1 cellular context compared by ENCODE assay signal in the genomic region with DNA sequence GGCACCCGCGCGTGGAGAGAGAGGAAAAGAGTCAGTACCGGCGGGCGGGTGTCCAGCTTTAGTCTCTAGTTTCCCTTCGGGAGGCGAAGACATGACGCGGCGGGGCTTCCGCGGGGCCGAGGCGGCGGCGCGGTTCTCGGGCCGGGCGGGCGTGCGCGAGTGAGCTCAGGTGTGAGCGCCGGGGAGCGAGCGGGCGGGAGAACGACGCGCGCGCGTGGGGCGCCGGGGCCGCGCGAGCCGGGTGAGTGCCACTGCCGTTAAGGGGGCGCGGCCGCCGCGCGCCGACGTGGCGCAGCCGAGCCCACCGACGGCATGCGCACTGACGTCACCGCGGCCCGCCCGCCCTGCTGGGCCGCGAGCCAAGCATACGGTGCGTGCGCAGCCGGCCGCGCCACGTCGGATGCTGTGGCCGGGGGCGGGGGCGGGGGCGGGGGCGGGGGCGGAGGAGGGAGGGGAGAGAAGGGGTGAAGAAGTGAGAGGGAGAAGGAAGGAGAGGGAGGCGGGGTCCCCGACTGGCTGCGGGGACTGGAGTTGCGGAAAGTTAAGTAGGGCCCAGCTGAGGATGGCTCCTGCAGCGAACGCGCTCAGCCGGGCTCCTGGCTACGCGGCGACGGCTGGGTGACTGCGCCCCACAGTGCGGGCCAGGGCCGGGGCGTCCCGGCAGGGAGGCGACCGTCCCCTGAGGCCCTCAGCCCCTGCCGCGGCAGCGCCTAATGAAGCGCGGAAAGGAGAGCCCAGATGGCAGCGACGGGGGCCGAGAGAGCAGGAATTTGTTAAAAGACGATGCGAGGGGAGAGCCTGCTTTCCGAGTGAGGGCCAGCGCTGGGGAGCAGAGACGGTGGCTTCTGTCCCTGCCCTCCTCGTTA.
TF ChIP-seq lines count a peak whose summit lies in the region.

A gene with protein sequence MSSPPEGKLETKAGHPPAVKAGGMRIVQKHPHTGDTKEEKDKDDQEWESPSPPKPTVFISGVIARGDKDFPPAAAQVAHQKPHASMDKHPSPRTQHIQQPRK (minus strand): TSS at position 259 of the 866 bp plus-strand sequence. CDS start 166 bp downstream, at position 93.

TF ChIP-seq in K562, 482 proteins besides CTCF, POLR2A, EP300 and RAD21 (continued from another document and continues in another):
- TF ChIP-seq STAG1 (CRISPR knock-in tag; IDR thresholded peaks at IDR 0.05; ENCODE audit: borderline replicate concordance) (0 out of 2 replicates have a peak, but pooled peaks have one; percentile 16), HMG20B (CRISPR knock-in tag; IDR thresholded peaks at IDR 0.05) (peak; percentile 92; the same call in 1 of the 2 replicates), POLR2G (IDR thresholded peaks at IDR 0.05; ENCODE audit: low read depth, low read length) (peak; percentile 89), ZSCAN29 (IDR thresholded peaks at IDR 0.05) (no peak), ZNF124 (CRISPR knock-in tag; IDR thresholded peaks at IDR 0.05) (no peak), DACH1 (IDR thresholded peaks at IDR 0.05; ENCODE audit: partially characterized antibody) (no peak), SREBF1 (IDR thresholded peaks at IDR 0.05; ENCODE audit: borderline replicate concordance, low read depth, low read length) (peak; percentile 43; the same call in 1 of the 2 replicates), MYNN (IDR thresholded peaks at IDR 0.05) (no peak), MYNN (CRISPR knock-in tag; IDR thresholded peaks at IDR 0.05) (no peak), RNF2 (IDR thresholded peaks at IDR 0.05) (no peak), HDAC1 (IDR thresholded peaks at IDR 0.05) (no peak), TFAM (CRISPR knock-in tag; conservative IDR thresholded peaks at IDR 0.05) (no peak), ZNF589 (CRISPR knock-in tag; IDR thresholded peaks at IDR 0.05; ENCODE audit: low read depth) (no peak), CBFB (CRISPR knock-in tag; IDR thresholded peaks at IDR 0.05) (no peak), DDX20 (tag; IDR thresholded peaks at IDR 0.05; ENCODE audit: low read depth) (no peak), RBM14 (IDR thresholded peaks at IDR 0.05; ENCODE audit: borderline replicate concordance, insufficient read depth, low read depth, low read length) (no peak), ZNF561 (CRISPR knock-in tag; conservative IDR thresholded peaks at IDR 0.05) (no peak), CHCHD3 (CRISPR knock-in tag; IDR thresholded peaks at IDR 0.05) (no peak), RBM39 (optimal IDR thresholded peaks at IDR 0.05; ENCODE audit: low read depth, low read length) (no peak), ZNF57 (CRISPR knock-in tag; IDR thresholded peaks at IDR 0.05) (no peak), ZNF583 (CRISPR knock-in tag; IDR thresholded peaks at IDR 0.05) (0 out of 2 replicates have a peak, but pooled peaks have one; percentile 12), PYGO2 (tag; IDR thresholded peaks at IDR 0.05) (no peak), ZNF76 (CRISPR knock-in tag; IDR thresholded peaks at IDR 0.05; ENCODE audit: borderline replicate concordance) (peak; percentile 68; the same call in 1 of the 2 replicates), BRCA1 (IDR thresholded peaks at IDR 0.05) (no peak), BRCA1 (CRISPR knock-in tag; IDR thresholded peaks at IDR 0.05) (no peak), TAF7 (tag; IDR thresholded peaks at IDR 0.05) (no peak), NCOA1 (IDR thresholded peaks at IDR 0.05; ENCODE audit: low read depth) (no peak), PHF20 (IDR thresholded peaks at IDR 0.05; ENCODE audit: partially characterized antibody) (peak; percentile 77), SP2 (IDR thresholded peaks at IDR 0.05; ENCODE audit: extremely low read depth, low read depth, low read length, poor library complexity, severe bottlenecking) (no peak), RBM34 (IDR thresholded peaks at IDR 0.05; ENCODE audit: borderline replicate concordance, insufficient read depth, low read length) (no peak), FIP1L1 (IDR thresholded peaks at IDR 0.05; ENCODE audit: low read depth, low read length, poor library complexity, severe bottlenecking) (peak; percentile 54), MTF1 (CRISPR knock-in tag; IDR thresholded peaks at IDR 0.05; ENCODE audit: borderline replicate concordance) (no peak), GATA2 (CRISPR knock-in tag; IDR thresholded peaks at IDR 0.05) (no peak), EHMT2 (IDR thresholded peaks at IDR 0.05) (no peak), XRCC5 (IDR thresholded peaks at IDR 0.05; ENCODE audit: low read depth, low read length) (no peak), NR3C1 (CRISPR knock-in tag; IDR thresholded peaks at IDR 0.05) (peak; percentile 47; the same call in 1 of the 2 replicates), ZFP1 (CRISPR knock-in tag; IDR thresholded peaks at IDR 0.05) (no peak), YBX1 (IDR thresholded peaks at IDR 0.05) (no peak), MEF2D (tag; conservative IDR thresholded peaks at IDR 0.05; ENCODE audit: low read depth) (no peak), JUN (IDR thresholded peaks at IDR 0.05; ENCODE audit: borderline replicate concordance, low read depth, low read length) (peak; percentile 77), JUN (CRISPR knock-in tag; IDR thresholded peaks at IDR 0.05; ENCODE audit: borderline replicate concordance) (peak; percentile 37; the same call in 1 of the 2 replicates), FUS (optimal IDR thresholded peaks at IDR 0.05; ENCODE audit: low read depth, low read length) (no peak), CREM (IDR thresholded peaks at IDR 0.05; ENCODE audit: low read depth) (peak; percentile 91), ZNF347 (CRISPR knock-in tag; IDR thresholded peaks at IDR 0.05; ENCODE audit: low read depth) (no peak), SIX5 (IDR thresholded peaks at IDR 0.05; ENCODE audit: borderline replicate concordance in 1 of 2, insufficient read depth in 1 of 2, low read depth in 1 of 2, low read length in 2 of 2) (no peak)
- TF ChIP-seq, protein P1, sequence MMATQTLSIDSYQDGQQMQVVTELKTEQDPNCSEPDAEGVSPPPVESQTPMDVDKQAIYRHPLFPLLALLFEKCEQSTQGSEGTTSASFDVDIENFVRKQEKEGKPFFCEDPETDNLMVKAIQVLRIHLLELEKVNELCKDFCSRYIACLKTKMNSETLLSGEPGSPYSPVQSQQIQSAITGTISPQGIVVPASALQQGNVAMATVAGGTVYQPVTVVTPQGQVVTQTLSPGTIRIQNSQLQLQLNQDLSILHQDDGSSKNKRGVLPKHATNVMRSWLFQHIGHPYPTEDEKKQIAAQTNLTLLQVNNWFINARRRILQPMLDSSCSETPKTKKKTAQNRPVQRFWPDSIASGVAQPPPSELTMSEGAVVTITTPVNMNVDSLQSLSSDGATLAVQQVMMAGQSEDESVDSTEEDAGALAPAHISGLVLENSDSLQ (IDR thresholded peaks at IDR 0.05) = no peak
- TF ChIP-seq, protein P2, sequence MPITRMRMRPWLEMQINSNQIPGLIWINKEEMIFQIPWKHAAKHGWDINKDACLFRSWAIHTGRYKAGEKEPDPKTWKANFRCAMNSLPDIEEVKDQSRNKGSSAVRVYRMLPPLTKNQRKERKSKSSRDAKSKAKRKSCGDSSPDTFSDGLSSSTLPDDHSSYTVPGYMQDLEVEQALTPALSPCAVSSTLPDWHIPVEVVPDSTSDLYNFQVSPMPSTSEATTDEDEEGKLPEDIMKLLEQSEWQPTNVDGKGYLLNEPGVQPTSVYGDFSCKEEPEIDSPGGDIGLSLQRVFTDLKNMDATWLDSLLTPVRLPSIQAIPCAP (CRISPR knock-in tag; IDR thresholded peaks at IDR 0.05; ENCODE audit: borderline replicate concordance) = no peak
- TF ChIP-seq, protein P3, sequence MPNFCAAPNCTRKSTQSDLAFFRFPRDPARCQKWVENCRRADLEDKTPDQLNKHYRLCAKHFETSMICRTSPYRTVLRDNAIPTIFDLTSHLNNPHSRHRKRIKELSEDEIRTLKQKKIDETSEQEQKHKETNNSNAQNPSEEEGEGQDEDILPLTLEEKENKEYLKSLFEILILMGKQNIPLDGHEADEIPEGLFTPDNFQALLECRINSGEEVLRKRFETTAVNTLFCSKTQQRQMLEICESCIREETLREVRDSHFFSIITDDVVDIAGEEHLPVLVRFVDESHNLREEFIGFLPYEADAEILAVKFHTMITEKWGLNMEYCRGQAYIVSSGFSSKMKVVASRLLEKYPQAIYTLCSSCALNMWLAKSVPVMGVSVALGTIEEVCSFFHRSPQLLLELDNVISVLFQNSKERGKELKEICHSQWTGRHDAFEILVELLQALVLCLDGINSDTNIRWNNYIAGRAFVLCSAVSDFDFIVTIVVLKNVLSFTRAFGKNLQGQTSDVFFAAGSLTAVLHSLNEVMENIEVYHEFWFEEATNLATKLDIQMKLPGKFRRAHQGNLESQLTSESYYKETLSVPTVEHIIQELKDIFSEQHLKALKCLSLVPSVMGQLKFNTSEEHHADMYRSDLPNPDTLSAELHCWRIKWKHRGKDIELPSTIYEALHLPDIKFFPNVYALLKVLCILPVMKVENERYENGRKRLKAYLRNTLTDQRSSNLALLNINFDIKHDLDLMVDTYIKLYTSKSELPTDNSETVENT (CRISPR knock-in tag; IDR thresholded peaks at IDR 0.05) = peak; percentile 90
- TF ChIP-seq, protein P4, sequence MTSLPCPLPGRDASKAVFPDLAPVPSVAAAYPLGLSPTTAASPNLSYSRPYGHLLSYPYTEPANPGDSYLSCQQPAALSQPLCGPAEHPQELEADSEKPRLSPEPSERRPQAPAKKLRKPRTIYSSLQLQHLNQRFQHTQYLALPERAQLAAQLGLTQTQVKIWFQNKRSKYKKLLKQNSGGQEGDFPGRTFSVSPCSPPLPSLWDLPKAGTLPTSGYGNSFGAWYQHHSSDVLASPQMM (CRISPR knock-in tag; IDR thresholded peaks at IDR 0.05) = no peak
- TF ChIP-seq, protein P5, sequence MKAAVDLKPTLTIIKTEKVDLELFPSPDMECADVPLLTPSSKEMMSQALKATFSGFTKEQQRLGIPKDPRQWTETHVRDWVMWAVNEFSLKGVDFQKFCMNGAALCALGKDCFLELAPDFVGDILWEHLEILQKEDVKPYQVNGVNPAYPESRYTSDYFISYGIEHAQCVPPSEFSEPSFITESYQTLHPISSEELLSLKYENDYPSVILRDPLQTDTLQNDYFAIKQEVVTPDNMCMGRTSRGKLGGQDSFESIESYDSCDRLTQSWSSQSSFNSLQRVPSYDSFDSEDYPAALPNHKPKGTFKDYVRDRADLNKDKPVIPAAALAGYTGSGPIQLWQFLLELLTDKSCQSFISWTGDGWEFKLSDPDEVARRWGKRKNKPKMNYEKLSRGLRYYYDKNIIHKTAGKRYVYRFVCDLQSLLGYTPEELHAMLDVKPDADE (conservative IDR thresholded peaks at IDR 0.05; ENCODE audit: control insufficient read depth, low read depth, low read length) = no peak
- TF ChIP-seq, protein P6, sequence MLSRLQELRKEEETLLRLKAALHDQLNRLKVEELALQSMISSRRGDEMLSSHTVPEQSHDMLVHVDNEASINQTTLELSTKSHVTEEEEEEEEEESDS (CRISPR knock-in tag; IDR thresholded peaks at IDR 0.05) = no peak
- TF ChIP-seq, protein P7, sequence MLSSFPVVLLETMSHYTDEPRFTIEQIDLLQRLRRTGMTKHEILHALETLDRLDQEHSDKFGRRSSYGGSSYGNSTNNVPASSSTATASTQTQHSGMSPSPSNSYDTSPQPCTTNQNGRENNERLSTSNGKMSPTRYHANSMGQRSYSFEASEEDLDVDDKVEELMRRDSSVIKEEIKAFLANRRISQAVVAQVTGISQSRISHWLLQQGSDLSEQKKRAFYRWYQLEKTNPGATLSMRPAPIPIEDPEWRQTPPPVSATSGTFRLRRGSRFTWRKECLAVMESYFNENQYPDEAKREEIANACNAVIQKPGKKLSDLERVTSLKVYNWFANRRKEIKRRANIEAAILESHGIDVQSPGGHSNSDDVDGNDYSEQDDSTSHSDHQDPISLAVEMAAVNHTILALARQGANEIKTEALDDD (IDR thresholded peaks at IDR 0.05) = no peak
- TF ChIP-seq, protein P8, sequence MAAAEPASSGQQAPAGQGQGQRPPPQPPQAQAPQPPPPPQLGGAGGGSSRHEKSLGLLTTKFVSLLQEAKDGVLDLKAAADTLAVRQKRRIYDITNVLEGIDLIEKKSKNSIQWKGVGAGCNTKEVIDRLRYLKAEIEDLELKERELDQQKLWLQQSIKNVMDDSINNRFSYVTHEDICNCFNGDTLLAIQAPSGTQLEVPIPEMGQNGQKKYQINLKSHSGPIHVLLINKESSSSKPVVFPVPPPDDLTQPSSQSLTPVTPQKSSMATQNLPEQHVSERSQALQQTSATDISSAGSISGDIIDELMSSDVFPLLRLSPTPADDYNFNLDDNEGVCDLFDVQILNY (CRISPR knock-in tag; IDR thresholded peaks at IDR 0.05) = no peak
- TF ChIP-seq, protein P9, sequence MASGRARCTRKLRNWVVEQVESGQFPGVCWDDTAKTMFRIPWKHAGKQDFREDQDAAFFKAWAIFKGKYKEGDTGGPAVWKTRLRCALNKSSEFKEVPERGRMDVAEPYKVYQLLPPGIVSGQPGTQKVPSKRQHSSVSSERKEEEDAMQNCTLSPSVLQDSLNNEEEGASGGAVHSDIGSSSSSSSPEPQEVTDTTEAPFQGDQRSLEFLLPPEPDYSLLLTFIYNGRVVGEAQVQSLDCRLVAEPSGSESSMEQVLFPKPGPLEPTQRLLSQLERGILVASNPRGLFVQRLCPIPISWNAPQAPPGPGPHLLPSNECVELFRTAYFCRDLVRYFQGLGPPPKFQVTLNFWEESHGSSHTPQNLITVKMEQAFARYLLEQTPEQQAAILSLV (tag; IDR thresholded peaks at IDR 0.05) = no peak
- TF ChIP-seq, protein P10, sequence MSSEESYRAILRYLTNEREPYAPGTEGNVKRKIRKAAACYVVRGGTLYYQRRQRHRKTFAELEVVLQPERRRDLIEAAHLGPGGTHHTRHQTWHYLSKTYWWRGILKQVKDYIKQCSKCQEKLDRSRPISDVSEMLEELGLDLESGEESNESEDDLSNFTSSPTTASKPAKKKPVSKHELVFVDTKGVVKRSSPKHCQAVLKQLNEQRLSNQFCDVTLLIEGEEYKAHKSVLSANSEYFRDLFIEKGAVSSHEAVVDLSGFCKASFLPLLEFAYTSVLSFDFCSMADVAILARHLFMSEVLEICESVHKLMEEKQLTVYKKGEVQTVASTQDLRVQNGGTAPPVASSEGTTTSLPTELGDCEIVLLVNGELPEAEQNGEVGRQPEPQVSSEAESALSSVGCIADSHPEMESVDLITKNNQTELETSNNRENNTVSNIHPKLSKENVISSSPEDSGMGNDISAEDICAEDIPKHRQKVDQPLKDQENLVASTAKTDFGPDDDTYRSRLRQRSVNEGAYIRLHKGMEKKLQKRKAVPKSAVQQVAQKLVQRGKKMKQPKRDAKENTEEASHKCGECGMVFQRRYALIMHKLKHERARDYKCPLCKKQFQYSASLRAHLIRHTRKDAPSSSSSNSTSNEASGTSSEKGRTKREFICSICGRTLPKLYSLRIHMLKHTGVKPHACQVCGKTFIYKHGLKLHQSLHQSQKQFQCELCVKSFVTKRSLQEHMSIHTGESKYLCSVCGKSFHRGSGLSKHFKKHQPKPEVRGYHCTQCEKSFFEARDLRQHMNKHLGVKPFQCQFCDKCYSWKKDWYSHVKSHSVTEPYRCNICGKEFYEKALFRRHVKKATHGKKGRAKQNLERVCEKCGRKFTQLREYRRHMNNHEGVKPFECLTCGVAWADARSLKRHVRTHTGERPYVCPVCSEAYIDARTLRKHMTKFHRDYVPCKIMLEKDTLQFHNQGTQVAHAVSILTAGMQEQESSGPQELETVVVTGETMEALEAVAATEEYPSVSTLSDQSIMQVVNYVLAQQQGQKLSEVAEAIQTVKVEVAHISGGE (CRISPR knock-in tag; IDR thresholded peaks at IDR 0.05) = no peak
